Comparison of ENCODE assay signal across 14 cellular contexts in genomic region chr3:112619295-112619694, GRCh38. TPM values are rescaled to one million over a fixed set of nuclear protein-coding genes. Genes with fewer than 3 reads are reported as not detected.
A peak's percentile ranks its signal among the peaks of the same experiment; 100 is the strongest.
DNase-seq lines count a peak whose midpoint lies in the region; ATAC-seq and TF ChIP-seq lines count a peak whose summit lies in the region.
"Had no signal": no experiment of that assay in that cellular context is flagged by ENCODE, and none has a peak within 500 bp of the region (broad histone marks: within the 10 kb centered on the region; RNA-seq: fewer than 3 reads in every experiment).

No MANE protein-coding gene starts in this region.

- no peak for TF ChIP-seq POLR2A in tibial nerve (IDR thresholded peaks at IDR 0.05)
- TF ChIP-seq POLR2A in Peyer's patch (IDR thresholded peaks at IDR 0.05), result no peak

- H3K4me1 ChIP-seq in OCI-LY3 (ENCODE audit: low read length) (peaks cover 66% of the 10 kb centered on the region), tibial nerve (peaks cover 0 to 4% (median 0%) of the 10 kb centered on the region in 4 donors), Peyer's patch (no peaks in the 10 kb centered on the region), ascending aorta (no peaks in the 10 kb centered on the region)

- TF ChIP-seq EP300 in tibial nerve (IDR thresholded peaks at IDR 0.05), result no peak

- WGBS in tibial nerve, 2 donors, result 85 to 89% methylated on average over 2 of the region's 2 CpGs

- H3K4me1 Mint-ChIP-seq in activated CD4-positive, alpha-beta T cell treated with anti-CD3 and anti-CD28 coated beads for 36 hours, result no peaks in the 10 kb centered on the region
- no peaks in the 10 kb centered on the region for H3K4me1 Mint-ChIP-seq in stimulated activated memory B cell treated with anti-CD40 and anti-IgM and Interleukin-4, amounts not matched to agents 10 μg/mL and 1 μg/mL and 100 μg/mL, for 72 hours
- H3K4me1 Mint-ChIP-seq: memory B cell; stimulated activated effector memory CD8-positive, alpha-beta T cell treated with anti-CD3 and anti-CD28 coated beads, Interleukin-12 subunit alpha, Interleukin-12 subunit beta, amount 100 ng/mL, for 72 hours had no signal

- no peak overlapping the region; the same call in 1 of the 2 replicates for H2AFZ ChIP-seq in OCI-LY3 (ENCODE audit: low read depth, low read length)

- H3K9ac ChIP-seq in OCI-LY3 (ENCODE audit: low read length), result peak overlapping the region; percentile 77

- H3K36me3 Mint-ChIP-seq in activated CD4-positive, alpha-beta T cell treated with anti-CD3 and anti-CD28 coated beads for 36 hours (ENCODE audit: low read depth), result no peaks in the 10 kb centered on the region
- no peaks in the 10 kb centered on the region for H3K36me3 Mint-ChIP-seq in stimulated activated memory B cell treated with anti-CD40 and anti-IgM and Interleukin-4, amounts not matched to agents 10 μg/mL and 1 μg/mL and 100 μg/mL, for 72 hours
- H3K36me3 Mint-ChIP-seq: memory B cell; stimulated activated effector memory CD8-positive, alpha-beta T cell treated with anti-CD3 and anti-CD28 coated beads, Interleukin-12 subunit alpha, Interleukin-12 subunit beta, amount 100 ng/mL, for 72 hours had no signal

- peak; percentile 30 for ATAC-seq in activated CD4-positive, alpha-beta T cell treated with anti-CD3 and anti-CD28 coated beads for 36 hours
- ATAC-seq in HG02885 (IDR thresholded peaks at IDR 0.05; ENCODE audit: poor library complexity, unreplicated experiment), result peak; percentile 77
- peak; percentile 55 for ATAC-seq in stimulated activated memory B cell treated with anti-CD40 and anti-IgM and Interleukin-4, amounts not matched to agents 10 μg/mL and 1 μg/mL and 100 μg/mL, for 72 hours
- ATAC-seq: stimulated activated effector memory CD8-positive, alpha-beta T cell treated with anti-CD3 and anti-CD28 coated beads, Interleukin-12 subunit alpha, Interleukin-12 subunit beta, amount 100 ng/mL, for 72 hours had no signal

- H3K27ac Mint-ChIP-seq in activated CD4-positive, alpha-beta T cell treated with anti-CD3 and anti-CD28 coated beads for 36 hours, result no peak overlapping the region
- no peak overlapping the region for H3K27ac Mint-ChIP-seq in stimulated activated memory B cell treated with anti-CD40 and anti-IgM and Interleukin-4, amounts not matched to agents 10 μg/mL and 1 μg/mL and 100 μg/mL, for 72 hours
- H3K27ac Mint-ChIP-seq: memory B cell; stimulated activated effector memory CD8-positive, alpha-beta T cell treated with anti-CD3 and anti-CD28 coated beads, Interleukin-12 subunit alpha, Interleukin-12 subunit beta, amount 100 ng/mL, for 72 hours had no signal

- CTCF ChIA-PET in activated CD4-positive, alpha-beta T cell treated with anti-CD3 and anti-CD28 coated beads for 36 hours (lab: Charles Lee), result interaction anchor here (1.5 kb wide), 1 partner anchor 131 kb away, joined by 3 read pairs; no protein-coding TSS in a partner anchor

- H3K4me3 ChIP-seq in OCI-LY3 (ENCODE audit: low read length) (peak overlapping the region; percentile 64), tibial nerve (no peak overlapping the region), Peyer's patch (no peak overlapping the region), ascending aorta (no peak overlapping the region)

- H3K27ac ChIP-seq in OCI-LY3 (ENCODE audit: low read length) (peak overlapping the region; percentile 97), tibial nerve (no peak overlapping the region), Peyer's patch (no peak overlapping the region), ascending aorta (no peak overlapping the region)
- H3K27ac ChIP-seq: RWPE1 had no signal

- no peaks in the 10 kb centered on the region; the same call in 1 of the 2 replicates for H3K79me2 ChIP-seq in OCI-LY3 (ENCODE audit: low read length)

- H3K27me3 ChIP-seq in OCI-LY3 (ENCODE audit: low read depth, low read length) (no peaks in the 10 kb centered on the region), tibial nerve (no peaks in the 10 kb centered on the region), Peyer's patch (no peaks in the 10 kb centered on the region), ascending aorta (no peaks in the 10 kb centered on the region)

- intact Hi-C loops in activated CD4-positive, alpha-beta T cell treated with anti-CD3 and anti-CD28 coated beads for 36 hours (cut with DNase I, micrococcal nuclease), result no loop called here
- intact Hi-C loops in ascending aorta (cut with DNase I), result no loop called here

- no peaks in the 10 kb centered on the region for H3K9me3 ChIP-seq in OCI-LY3 (ENCODE audit: insufficient read depth, low read length)
- H3K9me3 ChIP-seq in tibial nerve, result no peaks in the 10 kb centered on the region
- H3K9me3 ChIP-seq in Peyer's patch, result no peaks in the 10 kb centered on the region
- no peaks in the 10 kb centered on the region for H3K9me3 ChIP-seq in ascending aorta

- peaks cover 6% of the 10 kb centered on the region for H3K27me3 Mint-ChIP-seq in activated CD4-positive, alpha-beta T cell treated with anti-CD3 and anti-CD28 coated beads for 36 hours
- no peaks in the 10 kb centered on the region for H3K27me3 Mint-ChIP-seq in stimulated activated memory B cell treated with anti-CD40 and anti-IgM and Interleukin-4, amounts not matched to agents 10 μg/mL and 1 μg/mL and 100 μg/mL, for 72 hours

- H4K20me1 ChIP-seq in OCI-LY3 (ENCODE audit: insufficient read depth, low read length), result no peaks in the 10 kb centered on the region

- peak overlapping the region; percentile 79 for H3K4me2 ChIP-seq in OCI-LY3 (ENCODE audit: low read length)

- POLR2A ChIA-PET in activated CD4-positive, alpha-beta T cell treated with anti-CD3 and anti-CD28 coated beads for 36 hours (lab: Charles Lee), result no interaction called here

- TF ChIP-seq CTCF in OCI-LY3 (IDR thresholded peaks at IDR 0.05; ENCODE audit: low read depth, low read length), result no peak
- no peak for TF ChIP-seq CTCF in tibial nerve (IDR thresholded peaks at IDR 0.05)
- no peak for TF ChIP-seq CTCF in Peyer's patch (IDR thresholded peaks at IDR 0.05)
- no peak for TF ChIP-seq CTCF in ascending aorta (IDR thresholded peaks at IDR 0.05)

- DNase-seq in activated CD4-positive, alpha-beta T cell treated with anti-CD3 and anti-CD28 coated beads for 36 hours, result no peak
- no peak for DNase-seq in activated CD4-positive, alpha-beta T cell treated with anti-CD3 and anti-CD28 coated beads, Interleukin-2, amount 50 U/mL, for 1 hour
- no peak for DNase-seq in tibial nerve (ENCODE audit: low spot score in 2 of 2)
- no peak for DNase-seq in Peyer's patch
- DNase-seq in ascending aorta (ENCODE audit: low spot score in 2 of 2), result no peak
- DNase-seq: activated CD8-positive, alpha-beta memory T cell treated with anti-CD3 and anti-CD28 coated beads for 24 hours; NCI-H187 treated with DMSO at 0.1 percent for 48 hours; small intestine had no signal

- H3K4me3 Mint-ChIP-seq in activated CD4-positive, alpha-beta T cell treated with anti-CD3 and anti-CD28 coated beads for 36 hours, result no peak overlapping the region
- no peak overlapping the region for H3K4me3 Mint-ChIP-seq in stimulated activated memory B cell treated with anti-CD40 and anti-IgM and Interleukin-4, amounts not matched to agents 10 μg/mL and 1 μg/mL and 100 μg/mL, for 72 hours
- H3K4me3 Mint-ChIP-seq: memory B cell; stimulated activated effector memory CD8-positive, alpha-beta T cell treated with anti-CD3 and anti-CD28 coated beads, Interleukin-12 subunit alpha, Interleukin-12 subunit beta, amount 100 ng/mL, for 72 hours had no signal

- no peaks in the 10 kb centered on the region for H3K9me3 Mint-ChIP-seq in activated CD4-positive, alpha-beta T cell treated with anti-CD3 and anti-CD28 coated beads for 36 hours (ENCODE audit: low read depth)
- no peaks in the 10 kb centered on the region for H3K9me3 Mint-ChIP-seq in stimulated activated memory B cell treated with anti-CD40 and anti-IgM and Interleukin-4, amounts not matched to agents 10 μg/mL and 1 μg/mL and 100 μg/mL, for 72 hours
- H3K9me3 Mint-ChIP-seq: memory B cell; stimulated activated effector memory CD8-positive, alpha-beta T cell treated with anti-CD3 and anti-CD28 coated beads, Interleukin-12 subunit alpha, Interleukin-12 subunit beta, amount 100 ng/mL, for 72 hours had no signal

- H3K36me3 ChIP-seq in OCI-LY3 (replicated peaks; ENCODE audit: low read depth, low read length), result no peaks in the 10 kb centered on the region
- peaks cover 0 to 21% (median 0%) of the 10 kb centered on the region in 3 donors for H3K36me3 ChIP-seq in tibial nerve
- no peaks in the 10 kb centered on the region for H3K36me3 ChIP-seq in Peyer's patch
- H3K36me3 ChIP-seq in ascending aorta, result peaks cover 3 to 23% of the 10 kb centered on the region in 2 donors

RNA-seq across cellular contexts. Expression of gene CCDC80, which starts 21.6 kb away (rescaled TPM):
- total RNA-seq in activated CD4-positive, alpha-beta T cell treated with anti-CD3 and anti-CD28 coated beads for 36 hours, result not detected
- total RNA-seq in tibial nerve, result 100 to 1,000 TPM in 1 of 4 donors, 10 to 100 TPM in 3; 19.4 to 129 (median 31.1) TPM
- total RNA-seq in Peyer's patch, result 10 to 100 TPM in 2 of 4 donors, 1 to 10 TPM in 2; 2.6 to 26.4 (median 13.0) TPM
- total RNA-seq in ascending aorta, result 160 TPM

RNA-seq across cellular contexts. Expression of gene SLC35A5, which starts 57.5 kb away (rescaled TPM):
- total RNA-seq in activated CD4-positive, alpha-beta T cell treated with anti-CD3 and anti-CD28 coated beads for 36 hours, result 10 to 100 TPM; 16.5 to 18.7 TPM
- 10 to 100 TPM; 19.0 to 30.4 (median 25.0) TPM for total RNA-seq in tibial nerve
- 10 to 100 TPM in 3 of 4 donors, 1 to 10 TPM in 1; 9.9 to 57.1 (median 31.0) TPM for total RNA-seq in Peyer's patch
- total RNA-seq in ascending aorta, result 20.8 TPM

RNA-seq across cellular contexts. Expression of gene ATG3, which starts 57.5 kb away (rescaled TPM):
- total RNA-seq in activated CD4-positive, alpha-beta T cell treated with anti-CD3 and anti-CD28 coated beads for 36 hours, result 10 to 100 TPM; 54.9 to 71.0 TPM
- total RNA-seq in tibial nerve, result 10 to 100 TPM; 37.0 to 83.7 (median 53.1) TPM
- 10 to 100 TPM; 52.0 to 86.3 (median 56.4) TPM for total RNA-seq in Peyer's patch
- total RNA-seq in ascending aorta, result 73.3 TPM
